8 cellular contexts compared by ENCODE assay signal in genomic region chr11:108121274-108122155, GRCh38. TPM values are rescaled to one million over a fixed set of nuclear protein-coding genes. Genes with fewer than 3 reads are reported as not detected.
DNase-seq lines count a peak whose midpoint lies in the region; ATAC-seq, FAIRE-seq and TF ChIP-seq lines count a peak whose summit lies in the region.

ACAT1 (plus strand) TSS chr11:108121567; CDS start chr11:108121607, 40 bp downstream.

- DNase-seq in GM13976 (ENCODE audit: low spot score) = peak; percentile 94
- DNase-seq in NCI-H146 treated with DMSO at 0.1 percent for 48 hours (lab: John Stamatoyannopoulos, UW; ENCODE audit: unreplicated experiment) = peak; percentile 80
- peak; percentile 61 for DNase-seq in amniotic stem cell (lab: John Stamatoyannopoulos, UW)
- DNase-seq in left ventricle myocardium inferior = peak; percentile 99
- peak; percentile 99 for DNase-seq in psoas muscle
- peak; percentile 96 for DNase-seq in urothelium cell line (ENCODE audit: low spot score)

- TF ChIP-seq CTCF in GM13976 (IDR thresholded peaks at IDR 0.05; ENCODE audit: borderline replicate concordance, control extremely low read depth, extremely low read depth, insufficient read depth, missing control alignments) (no peak), left ventricle myocardium inferior (IDR thresholded peaks at IDR 0.05; ENCODE audit: borderline replicate concordance) (peak; percentile 57), psoas muscle (IDR thresholded peaks at IDR 0.05) (peak; percentile 29)

- H3K4me3 ChIP-seq in left ventricle myocardium inferior (peak within 1 kb of the TSS; percentile 84), psoas muscle (peak within 1 kb of the TSS; percentile 87)

- WGBS in psoas muscle, 3 donors = 0 to 1% (median 1%) methylated on average over 67 to 73 of the region's 73 CpGs

- H3K36me3 ChIP-seq in left ventricle myocardium inferior (peaks cover 7% of the 10 kb centered on the region), psoas muscle (ENCODE audit: insufficient read depth in 1 of 2, low read depth in 1 of 2) (no peaks in the 10 kb centered on the region)

- ATAC-seq in HG02870 (IDR thresholded peaks at IDR 0.05; ENCODE audit: unreplicated experiment) (peak; percentile 93), psoas muscle (peak; percentile 91 to 95 (median 94))

- intact Hi-C loops in T-helper 1 cell treated with Interleukin-12 subunit alpha and Interleukin-12 subunit beta and Interleukin-4 antibody, amounts not matched to agents 30 ng/mL and 1 ng/mL, for 36 hours (cut with micrococcal nuclease) = loop anchor here (1.0 to 5.0 kb wide), 15 partner anchors 22 to 664 kb away; partner anchors contain the start of genes ALKBH8, C11orf65, CWF19L2 and DDX10
- intact Hi-C loops in left ventricle myocardium inferior (cut with micrococcal nuclease) = loop anchor here (5.0 kb wide), 1 partner anchor 101 kb away; the partner anchor contains the start of genes ATM and NPAT
- intact Hi-C loops in psoas muscle (cut with DNase I) = loop anchor here (5.0 kb wide), 2 partner anchors 101 to 541 kb away; partner anchors contain the start of genes ATM (in 2 of the 2) and NPAT (in 2 of the 2)

- H3K4me1 ChIP-seq in left ventricle myocardium inferior = peaks cover 62% of the 10 kb centered on the region
- H3K4me1 ChIP-seq in psoas muscle = peaks cover 34% of the 10 kb centered on the region

- peak; percentile 84 for FAIRE-seq in urothelium cell line (lab: Jason Lieb, UNC)

- H3K9me3 ChIP-seq in left ventricle myocardium inferior (replicated peaks) (no peaks in the 10 kb centered on the region), psoas muscle (no peaks in the 10 kb centered on the region)

- in situ Hi-C loops in GM13976 (cut with MboI; ENCODE audit: low sequenced_read_pairs, unreplicated experiment) = no loop called here

- H3K27me3 ChIP-seq in left ventricle myocardium inferior (ENCODE audit: low read depth) (no peaks in the 10 kb centered on the region), psoas muscle (ENCODE audit: insufficient read depth in 3 of 3, low read length in 2 of 3) (no peaks in the 10 kb centered on the region)

- H3K27ac ChIP-seq in left ventricle myocardium inferior (replicated peaks) (peak within 1 kb of the TSS; percentile 98), psoas muscle (peak within 1 kb of the TSS; percentile 95)

RNA-seq across cellular contexts. Expression of gene ACAT1, which starts in this region (rescaled TPM):
- 38.8 and 44.8 TPM in 2 replicates for total RNA-seq in T-helper 1 cell treated with Interleukin-12 subunit alpha and Interleukin-12 subunit beta and Interleukin-4 antibody, amounts not matched to agents 30 ng/mL and 1 ng/mL, for 36 hours
- 404 TPM for total RNA-seq in left ventricle myocardium inferior
- 100 to 1,000 TPM; 156 to 263 (median 208) TPM for total RNA-seq in psoas muscle
- 100 to 1,000 TPM; 141 to 246 (median 162) TPM for polyA plus RNA-seq in psoas muscle

Comparison
In these comparisons a context has a peak if more than half of its experiments do, and no peak if none do; other contexts are left out.
1. Peak in every context shown above with its lines: DNase-seq, ATAC-seq, H3K4me3 ChIP-seq and H3K27ac ChIP-seq.